Comparison of ENCODE assay signal across 5 cellular contexts in genomic region chr9:137606005-137606601, GRCh38. TPM values are rescaled to one million over a fixed set of nuclear protein-coding genes. Genes with fewer than 3 reads are reported as not detected.
DNase-seq lines count a peak whose midpoint lies in the region; ATAC-seq and TF ChIP-seq lines count a peak whose summit lies in the region.

No MANE protein-coding gene starts in this region.

- TF ChIP-seq CTCF in sigmoid colon (IDR thresholded peaks at IDR 0.05): no peak

- no peaks in the 10 kb centered on the region for H3K27me3 ChIP-seq in endocrine pancreas (ENCODE audit: control insufficient read depth, insufficient read depth, low read length)
- no peaks in the 10 kb centered on the region for H3K27me3 ChIP-seq in sigmoid colon

- no peaks in the 10 kb centered on the region for H3K9me3 ChIP-seq in endocrine pancreas (ENCODE audit: control insufficient read depth, low read length)
- H3K9me3 ChIP-seq in sigmoid colon: no peaks in the 10 kb centered on the region

- peak; percentile 1 for ATAC-seq in GM21447 (IDR thresholded peaks at IDR 0.05; ENCODE audit: unreplicated experiment)

- peak overlapping the region; percentile 57 for H3K4me3 ChIP-seq in Jurkat, Clone E6-1 (ENCODE audit: low read length)
- H3K4me3 ChIP-seq in endocrine pancreas (ENCODE audit: control insufficient read depth, insufficient read depth, low read length) (no peak overlapping the region), sigmoid colon (peak overlapping the region; percentile 53 to 99 (median 84))

- no peak for TF ChIP-seq POLR2A in sigmoid colon (IDR thresholded peaks at IDR 0.05)

- WGBS in sigmoid colon, 2 donors: 1 to 4% methylated on average over 57 of the region's 57 CpGs

- H3K4me1 ChIP-seq in endocrine pancreas (ENCODE audit: control insufficient read depth, insufficient read depth, low read length) (no peaks in the 10 kb centered on the region), sigmoid colon (peaks cover 0 to 32% (median 25%) of the 10 kb centered on the region in 4 donors)

- H3K9ac ChIP-seq in endocrine pancreas (ENCODE audit: control insufficient read depth, insufficient read depth, low read length): peak overlapping the region; percentile 83

- intact Hi-C loops in sigmoid colon (cut with DNase I): loop anchor here (5.0 to 10.0 kb wide), 2 partner anchors 54 to 151 kb away; partner anchors contain the start of genes MRPL41, NSMF and PNPLA7

- TF ChIP-seq EP300 in sigmoid colon (IDR thresholded peaks at IDR 0.05): no peak

- H3K36me3 ChIP-seq in endocrine pancreas (ENCODE audit: control insufficient read depth, insufficient read depth, low read length): no peaks in the 10 kb centered on the region
- H3K36me3 ChIP-seq in sigmoid colon: no peaks in the 10 kb centered on the region

- no peak for DNase-seq in Jurkat, Clone E6-1 (ENCODE audit: low read depth, low spot score)
- DNase-seq in sigmoid colon (no peak), NOMO-1 (lab: John Stamatoyannopoulos, UW; ENCODE audit: unreplicated experiment in 2 of 2) (no peak)

- peak overlapping the region; percentile 79 to 85 (median 84) for H3K27ac ChIP-seq in sigmoid colon

RNA-seq across cellular contexts. Expression of gene ARRDC1, which starts 0.6 kb away (rescaled TPM):
- 33.6 TPM for polyA plus RNA-seq in Jurkat, Clone E6-1 (2012; ENCODE audit: insufficient read depth, insufficient read length)
- total RNA-seq in sigmoid colon: 10 to 100 TPM; 12.5 to 26.3 (median 19.7) TPM
- 100 to 1,000 TPM in 1 of 3 donors, 10 to 100 TPM in 2; 51.7 to 131 (median 71.4) TPM for polyA plus RNA-seq in sigmoid colon

RNA-seq across cellular contexts. Expression of gene EHMT1, which starts 12.7 kb away (rescaled TPM):
- 59.0 TPM for polyA plus RNA-seq in Jurkat, Clone E6-1 (2012; ENCODE audit: insufficient read depth, insufficient read length)
- 10 to 100 TPM; 60.4 to 91.4 (median 70.7) TPM for total RNA-seq in sigmoid colon
- 10 to 100 TPM; 19.2 to 54.9 (median 28.2) TPM for polyA plus RNA-seq in sigmoid colon

RNA-seq across cellular contexts. Expression of gene ZMYND19, which starts 15.8 kb away (rescaled TPM):
- polyA plus RNA-seq in Jurkat, Clone E6-1 (2012; ENCODE audit: insufficient read depth, insufficient read length): 68.7 TPM
- 10 to 100 TPM in 2 of 4 donors, 1 to 10 TPM in 2; 7.2 to 13.0 (median 10.0) TPM for total RNA-seq in sigmoid colon
- 10 to 100 TPM in 1 of 3 donors, 1 to 10 TPM in 2; 5.4 to 17.8 (median 9.0) TPM for polyA plus RNA-seq in sigmoid colon

RNA-seq across cellular contexts. Expression of gene DPH7, which starts 27.4 kb away (rescaled TPM):
- polyA plus RNA-seq in Jurkat, Clone E6-1 (2012; ENCODE audit: insufficient read depth, insufficient read length): 57.6 TPM
- total RNA-seq in sigmoid colon: 10 to 100 TPM; 28.5 to 43.6 (median 29.0) TPM
- 10 to 100 TPM in 2 of 3 donors, 1 to 10 TPM in 1; 6.5 to 29.0 (median 10.2) TPM for polyA plus RNA-seq in sigmoid colon

RNA-seq across cellular contexts. Expression of gene MRPL41, which starts 54.4 kb away (rescaled TPM):
- 51.5 TPM for polyA plus RNA-seq in Jurkat, Clone E6-1 (2012; ENCODE audit: insufficient read depth, insufficient read length)
- 10 to 100 TPM; 38.5 to 73.1 (median 57.9) TPM for total RNA-seq in sigmoid colon
- 100 to 1,000 TPM in 2 of 3 donors, 10 to 100 TPM in 1; 95.2 to 162 (median 132) TPM for polyA plus RNA-seq in sigmoid colon
